In the genomic region with DNA sequence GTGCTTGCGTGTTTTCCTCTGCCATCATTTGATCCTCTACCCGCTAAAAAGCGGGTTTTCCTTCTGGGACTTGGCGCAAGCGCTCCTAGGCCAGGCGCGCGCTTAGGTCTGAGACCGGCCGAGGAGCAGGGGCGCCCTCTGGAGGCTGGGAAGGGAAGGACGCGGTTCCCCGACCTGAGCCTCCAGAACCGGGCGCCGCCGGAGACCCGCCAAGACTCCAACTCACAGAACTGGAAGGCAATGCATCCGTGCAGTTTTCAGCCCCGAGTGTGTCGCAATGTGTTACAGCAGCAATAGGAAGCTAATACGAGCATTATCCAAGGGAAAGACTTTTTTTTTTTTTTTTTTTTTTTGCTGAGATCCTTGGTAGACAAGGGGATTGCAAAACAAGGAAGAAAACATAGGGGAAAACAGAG, we compare ENCODE assay signal across 8 cellular contexts.
DNase-seq lines count a peak whose midpoint lies in the region; ATAC-seq, FAIRE-seq and TF ChIP-seq lines count a peak whose summit lies in the region.

No MANE protein-coding gene starts in this region.

- H3K36me3 ChIP-seq in BE2C (no peaks in the 10 kb centered on the region), cardiac muscle cell (no peaks in the 10 kb centered on the region), small intestine (ENCODE audit: control insufficient read depth in 2 of 2, insufficient read depth in 2 of 2, low read length in 2 of 2) (no peaks in the 10 kb centered on the region)

- no peaks in the 10 kb centered on the region for H3K36me3 Mint-ChIP-seq in activated T-helper 17 cell treated with anti-CD3 and anti-CD28 coated beads, Interleukin-2, amount 50 U/mL, for 72 hours (ENCODE audit: low read depth)

- H3K4me3 ChIP-seq in BE2C (ENCODE audit: low read depth, low read length) (no peak overlapping the region), cardiac muscle cell (no peak overlapping the region), small intestine (ENCODE audit: low read depth in 1 of 2, low read length in 2 of 2) (no peak overlapping the region)

- FAIRE-seq in small intestine (lab: Jason Lieb, UNC): no peak

- peak; percentile 70 for DNase-seq in BE2C
- peak; percentile 71 for DNase-seq in GM20000 (ENCODE audit: low spot score)
- peak; percentile 51 for DNase-seq in NAMALWA (ENCODE audit: low spot score)
- peak; percentile 73 to 90 for DNase-seq in cardiac muscle cell (ENCODE audit: low read depth in 1 of 2, low spot score in 1 of 2)
- peak; percentile 51 for DNase-seq in small intestine
- no peak for DNase-seq in Ammon's horn (ENCODE audit: low spot score)
- no peak for DNase-seq in amygdala (lab: John Stamatoyannopoulos, UW)

- peak; percentile 57 for ATAC-seq in activated T-helper 17 cell treated with anti-CD3 and anti-CD28 coated beads, Interleukin-2, amount 50 U/mL, for 72 hours (replicated peaks)

- H3K27me3 ChIP-seq in BE2C (peaks cover 31% of the 10 kb centered on the region), cardiac muscle cell (peaks cover 5% of the 10 kb centered on the region), small intestine (ENCODE audit: control insufficient read depth in 2 of 2, insufficient read depth in 2 of 2, low read length in 2 of 2) (peaks cover 0 to 1% of the 10 kb centered on the region in 2 donors)

- no peak overlapping the region for H3K27ac Mint-ChIP-seq in activated T-helper 17 cell treated with anti-CD3 and anti-CD28 coated beads, Interleukin-2, amount 50 U/mL, for 72 hours

- H3K27ac ChIP-seq in cardiac muscle cell (no peak overlapping the region), small intestine (ENCODE audit: low read depth in 1 of 2, low read length in 1 of 2) (no peak overlapping the region)

- H3K4me1 ChIP-seq in BE2C (no peaks in the 10 kb centered on the region), cardiac muscle cell (ENCODE audit: low read depth) (peaks cover 10% of the 10 kb centered on the region), small intestine (ENCODE audit: control insufficient read depth in 2 of 2, insufficient read depth in 1 of 2, low read depth in 1 of 2, low read length in 1 of 2) (no peaks in the 10 kb centered on the region)

- no peaks in the 10 kb centered on the region for H3K9me3 Mint-ChIP-seq in activated T-helper 17 cell treated with anti-CD3 and anti-CD28 coated beads, Interleukin-2, amount 50 U/mL, for 72 hours

- H3K4me1 Mint-ChIP-seq in activated T-helper 17 cell treated with anti-CD3 and anti-CD28 coated beads, Interleukin-2, amount 50 U/mL, for 72 hours: peaks cover 5% of the 10 kb centered on the region

- H3K27me3 Mint-ChIP-seq in activated T-helper 17 cell treated with anti-CD3 and anti-CD28 coated beads, Interleukin-2, amount 50 U/mL, for 72 hours: peaks cover 36% of the 10 kb centered on the region

- H3K4me3 Mint-ChIP-seq in activated T-helper 17 cell treated with anti-CD3 and anti-CD28 coated beads, Interleukin-2, amount 50 U/mL, for 72 hours: no peak overlapping the region

- H3K9me3 ChIP-seq in BE2C (no peaks in the 10 kb centered on the region), cardiac muscle cell (ENCODE audit: low read depth) (no peaks in the 10 kb centered on the region), small intestine (ENCODE audit: control insufficient read depth, low read depth) (no peaks in the 10 kb centered on the region)

- 13 to 20% (median 14%) methylated on average over 23 of the region's 23 CpGs for WGBS in small intestine, 3 donors

- TF ChIP-seq CTCF in BE2C (IDR thresholded peaks at IDR 0.05; ENCODE audit: low read depth, low read length) (peak; percentile 89), GM20000 (IDR thresholded peaks at IDR 0.05; ENCODE audit: extremely low read depth, missing control alignments) (peak; percentile 64), cardiac muscle cell (IDR thresholded peaks at IDR 0.05; ENCODE audit: low read depth, low read length) (peak; percentile 93)

Comparison
In these comparisons a context has a peak if more than half of its experiments do, and no peak if none do; other contexts are left out.
1. DNase-seq: peak in BE2C (single experiment), GM20000 (single experiment), NAMALWA (single experiment), cardiac muscle cell (2 of 2) and small intestine (single experiment); none in Ammon's horn (single experiment) and amygdala (0 of 56).
2. Peak in every context shown above with its lines, with median percentiles within 50 percentile points of each other: CTCF ChIP-seq.